9 cellular contexts compared by ENCODE assay signal in the genomic region with DNA sequence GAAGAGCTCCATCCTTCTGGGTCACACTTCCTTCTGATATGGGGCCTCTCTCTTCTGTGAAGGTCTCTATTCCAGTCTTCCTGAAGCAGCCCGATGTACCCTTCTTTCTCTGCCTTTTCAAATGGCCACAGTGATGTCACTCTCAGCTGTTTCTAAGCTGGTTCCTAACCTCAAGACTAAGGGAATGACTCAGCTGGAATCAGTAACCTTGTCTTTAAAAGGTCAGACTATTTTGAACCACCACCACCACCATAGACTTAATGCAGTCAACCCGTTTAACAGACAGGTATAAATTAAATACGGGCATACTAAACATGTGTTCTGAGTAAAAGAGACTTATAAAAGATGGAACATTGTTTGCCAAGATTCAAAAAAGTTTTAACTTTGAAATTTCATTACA.
DNase-seq lines count a peak whose midpoint lies in the region; ATAC-seq and TF ChIP-seq lines count a peak whose summit lies in the region.
"Had no signal": no experiment of that assay in that cellular context is flagged by ENCODE, and none has a peak within 500 bp of the region (broad histone marks: within the 10 kb centered on the region; RNA-seq: fewer than 3 reads in every experiment).

No MANE protein-coding gene starts in this region.

- H3K27ac ChIP-seq in body of pancreas, result no peak overlapping the region

- TF ChIP-seq POLR2A in body of pancreas (IDR thresholded peaks at IDR 0.05), result no peak

- H3K36me3 ChIP-seq in body of pancreas (replicated peaks in 1 of 2; ENCODE audit: insufficient read depth in 1 of 2, low read depth in 2 of 2), result no peaks in the 10 kb centered on the region

- H3K4me1 Mint-ChIP-seq in MCF 10A (ENCODE audit: insufficient read depth, unreplicated experiment), result no peaks in the 10 kb centered on the region

- DNase-seq in glomerular visceral epithelial cell (ENCODE audit: extremely low spot score), result peak; percentile 51
- no peak for DNase-seq in MCF 10A (ENCODE audit: unreplicated experiment)
- DNase-seq in COR-L47 (lab: John Stamatoyannopoulos, UW), result no peak
- DNase-seq in body of pancreas, result no peak
- DNase-seq: activated gamma-delta T cell treated with Interleukin-2 at 50 U/mL for 16 hours had no signal

- H3K4me3 Mint-ChIP-seq in MCF 10A (ENCODE audit: unreplicated experiment), result no peak overlapping the region

- peaks cover 6% of the 10 kb centered on the region for H3K36me3 Mint-ChIP-seq in MCF 10A (ENCODE audit: insufficient read depth, unreplicated experiment)

- no peak overlapping the region for H3K4me3 ChIP-seq in body of pancreas

- no peaks in the 10 kb centered on the region for H3K9me3 ChIP-seq in body of pancreas

- no peaks in the 10 kb centered on the region for H3K27me3 Mint-ChIP-seq in MCF 10A (ENCODE audit: insufficient read depth, unreplicated experiment)

- H3K27me3 ChIP-seq in body of pancreas, result no peaks in the 10 kb centered on the region

- CTCF ChIA-PET in MCF 10A (lab: Yijun Ruan, JAX), result interaction anchor here (0.5 to 0.6 kb wide), 2 partner anchors 250 to 387 kb away, joined by 3 read pairs; no protein-coding TSS in a partner anchor

- POLR2A ChIA-PET in MCF 10A (lab: Yijun Ruan, JAX), result no interaction called here

- TF ChIP-seq CTCF in MCF 10A (IDR thresholded peaks at IDR 0.05; ENCODE audit: unreplicated experiment) (no peak), body of pancreas (IDR thresholded peaks at IDR 0.05) (no peak)

- no TSS peak for BruUV-seq in MCF 10A (replicated peaks; lab: Mats Ljungman, UMichigan)

- H3K4me1 ChIP-seq in body of pancreas, result no peaks in the 10 kb centered on the region

- H3K9me3 Mint-ChIP-seq in MCF 10A (ENCODE audit: unreplicated experiment), result no peaks in the 10 kb centered on the region

- ATAC-seq in GM18858 (IDR thresholded peaks at IDR 0.05; ENCODE audit: unreplicated experiment) (peak; percentile 82), GM21528 (IDR thresholded peaks at IDR 0.05; ENCODE audit: low FRiP score, unreplicated experiment) (peak; percentile 84), HG03354 (IDR thresholded peaks at IDR 0.05; ENCODE audit: poor library complexity, severe bottlenecking, unreplicated experiment) (peak; percentile 81), HG03571 (IDR thresholded peaks at IDR 0.05; ENCODE audit: unreplicated experiment) (no peak), body of pancreas (no peak)

- intact Hi-C loops in MCF 10A (cut with micrococcal nuclease), result no loop called here
- intact Hi-C loops in body of pancreas (cut with DNase I), result no loop called here

- 94 to 96% methylated on average over 3 of the region's 3 CpGs for WGBS in body of pancreas, 2 donors

- H3K27ac Mint-ChIP-seq in MCF 10A (ENCODE audit: low read depth, unreplicated experiment), result no peak overlapping the region

Comparison
In these comparisons a context has a peak if more than half of its experiments do, and no peak if none do; other contexts are left out.
1. ATAC-seq: peak in GM18858 (single experiment), GM21528 (single experiment) and HG03354 (single experiment); none in HG03571 (single experiment) and body of pancreas (single experiment).